ENCODE assay signal across 1 cellular context in genomic region chr15:60038111-60038521, GRCh38.
TF ChIP-seq lines count a peak whose summit lies in the region.

No MANE protein-coding gene starts in this region.

TF ChIP-seq in H1, 55 proteins besides CTCF, POLR2A, EP300 and RAD21:
- TF ChIP-seq SIN3A (conservative IDR thresholded peaks at IDR 0.05 in 1 of 2, IDR thresholded peaks at IDR 0.05 in 1 of 2; ENCODE audit: low read depth in 1 of 2, low read length in 2 of 2) (no peak), BACH1 (IDR thresholded peaks at IDR 0.05; ENCODE audit: low read length) (no peak), HDAC2 (IDR thresholded peaks at IDR 0.05; ENCODE audit: borderline replicate concordance in 1 of 2, low read depth in 2 of 2, low read length in 2 of 2) (no peak), EZH2 (IDR thresholded peaks at IDR 0.05; ENCODE audit: low read depth, low read length, severe bottlenecking) (no peak), CEBPB (IDR thresholded peaks at IDR 0.05; ENCODE audit: low read depth, low read length) (no peak), CBX5 (IDR thresholded peaks at IDR 0.05; ENCODE audit: low read depth, low read length) (no peak), E2F6 (IDR thresholded peaks at IDR 0.05) (no peak), ATF3 (IDR thresholded peaks at IDR 0.05; ENCODE audit: insufficient read depth, low read depth, low read length) (no peak), SIX5 (IDR thresholded peaks at IDR 0.05; ENCODE audit: low read depth, low read length) (no peak), YY1 (IDR thresholded peaks at IDR 0.05; ENCODE audit: low read depth, low read length) (no peak), RXRA (IDR thresholded peaks at IDR 0.05; ENCODE audit: insufficient read depth, low read depth, low read length) (no peak), SP4 (IDR thresholded peaks at IDR 0.05; ENCODE audit: low read length) (no peak), RNF2 (IDR thresholded peaks at IDR 0.05; ENCODE audit: borderline replicate concordance, low read depth, low read length, missing control alignments, poor library complexity, severe bottlenecking) (no peak), ZNF274 (IDR thresholded peaks at IDR 0.05; ENCODE audit: borderline replicate concordance, extremely low read depth, low read length) (no peak), TAF1 (IDR thresholded peaks at IDR 0.05; ENCODE audit: low read depth, low read length) (no peak), KDM4A (IDR thresholded peaks at IDR 0.05; ENCODE audit: low read depth, low read length, severe bottlenecking) (no peak), BCL11A (IDR thresholded peaks at IDR 0.05; ENCODE audit: low read depth in 2 of 2, low read length in 2 of 2) (no peak), CHD1 (IDR thresholded peaks at IDR 0.05; ENCODE audit: low read depth, low read length) (no peak), KDM5A (IDR thresholded peaks at IDR 0.05; ENCODE audit: low read length) (no peak)
- TF ChIP-seq, protein P1, sequence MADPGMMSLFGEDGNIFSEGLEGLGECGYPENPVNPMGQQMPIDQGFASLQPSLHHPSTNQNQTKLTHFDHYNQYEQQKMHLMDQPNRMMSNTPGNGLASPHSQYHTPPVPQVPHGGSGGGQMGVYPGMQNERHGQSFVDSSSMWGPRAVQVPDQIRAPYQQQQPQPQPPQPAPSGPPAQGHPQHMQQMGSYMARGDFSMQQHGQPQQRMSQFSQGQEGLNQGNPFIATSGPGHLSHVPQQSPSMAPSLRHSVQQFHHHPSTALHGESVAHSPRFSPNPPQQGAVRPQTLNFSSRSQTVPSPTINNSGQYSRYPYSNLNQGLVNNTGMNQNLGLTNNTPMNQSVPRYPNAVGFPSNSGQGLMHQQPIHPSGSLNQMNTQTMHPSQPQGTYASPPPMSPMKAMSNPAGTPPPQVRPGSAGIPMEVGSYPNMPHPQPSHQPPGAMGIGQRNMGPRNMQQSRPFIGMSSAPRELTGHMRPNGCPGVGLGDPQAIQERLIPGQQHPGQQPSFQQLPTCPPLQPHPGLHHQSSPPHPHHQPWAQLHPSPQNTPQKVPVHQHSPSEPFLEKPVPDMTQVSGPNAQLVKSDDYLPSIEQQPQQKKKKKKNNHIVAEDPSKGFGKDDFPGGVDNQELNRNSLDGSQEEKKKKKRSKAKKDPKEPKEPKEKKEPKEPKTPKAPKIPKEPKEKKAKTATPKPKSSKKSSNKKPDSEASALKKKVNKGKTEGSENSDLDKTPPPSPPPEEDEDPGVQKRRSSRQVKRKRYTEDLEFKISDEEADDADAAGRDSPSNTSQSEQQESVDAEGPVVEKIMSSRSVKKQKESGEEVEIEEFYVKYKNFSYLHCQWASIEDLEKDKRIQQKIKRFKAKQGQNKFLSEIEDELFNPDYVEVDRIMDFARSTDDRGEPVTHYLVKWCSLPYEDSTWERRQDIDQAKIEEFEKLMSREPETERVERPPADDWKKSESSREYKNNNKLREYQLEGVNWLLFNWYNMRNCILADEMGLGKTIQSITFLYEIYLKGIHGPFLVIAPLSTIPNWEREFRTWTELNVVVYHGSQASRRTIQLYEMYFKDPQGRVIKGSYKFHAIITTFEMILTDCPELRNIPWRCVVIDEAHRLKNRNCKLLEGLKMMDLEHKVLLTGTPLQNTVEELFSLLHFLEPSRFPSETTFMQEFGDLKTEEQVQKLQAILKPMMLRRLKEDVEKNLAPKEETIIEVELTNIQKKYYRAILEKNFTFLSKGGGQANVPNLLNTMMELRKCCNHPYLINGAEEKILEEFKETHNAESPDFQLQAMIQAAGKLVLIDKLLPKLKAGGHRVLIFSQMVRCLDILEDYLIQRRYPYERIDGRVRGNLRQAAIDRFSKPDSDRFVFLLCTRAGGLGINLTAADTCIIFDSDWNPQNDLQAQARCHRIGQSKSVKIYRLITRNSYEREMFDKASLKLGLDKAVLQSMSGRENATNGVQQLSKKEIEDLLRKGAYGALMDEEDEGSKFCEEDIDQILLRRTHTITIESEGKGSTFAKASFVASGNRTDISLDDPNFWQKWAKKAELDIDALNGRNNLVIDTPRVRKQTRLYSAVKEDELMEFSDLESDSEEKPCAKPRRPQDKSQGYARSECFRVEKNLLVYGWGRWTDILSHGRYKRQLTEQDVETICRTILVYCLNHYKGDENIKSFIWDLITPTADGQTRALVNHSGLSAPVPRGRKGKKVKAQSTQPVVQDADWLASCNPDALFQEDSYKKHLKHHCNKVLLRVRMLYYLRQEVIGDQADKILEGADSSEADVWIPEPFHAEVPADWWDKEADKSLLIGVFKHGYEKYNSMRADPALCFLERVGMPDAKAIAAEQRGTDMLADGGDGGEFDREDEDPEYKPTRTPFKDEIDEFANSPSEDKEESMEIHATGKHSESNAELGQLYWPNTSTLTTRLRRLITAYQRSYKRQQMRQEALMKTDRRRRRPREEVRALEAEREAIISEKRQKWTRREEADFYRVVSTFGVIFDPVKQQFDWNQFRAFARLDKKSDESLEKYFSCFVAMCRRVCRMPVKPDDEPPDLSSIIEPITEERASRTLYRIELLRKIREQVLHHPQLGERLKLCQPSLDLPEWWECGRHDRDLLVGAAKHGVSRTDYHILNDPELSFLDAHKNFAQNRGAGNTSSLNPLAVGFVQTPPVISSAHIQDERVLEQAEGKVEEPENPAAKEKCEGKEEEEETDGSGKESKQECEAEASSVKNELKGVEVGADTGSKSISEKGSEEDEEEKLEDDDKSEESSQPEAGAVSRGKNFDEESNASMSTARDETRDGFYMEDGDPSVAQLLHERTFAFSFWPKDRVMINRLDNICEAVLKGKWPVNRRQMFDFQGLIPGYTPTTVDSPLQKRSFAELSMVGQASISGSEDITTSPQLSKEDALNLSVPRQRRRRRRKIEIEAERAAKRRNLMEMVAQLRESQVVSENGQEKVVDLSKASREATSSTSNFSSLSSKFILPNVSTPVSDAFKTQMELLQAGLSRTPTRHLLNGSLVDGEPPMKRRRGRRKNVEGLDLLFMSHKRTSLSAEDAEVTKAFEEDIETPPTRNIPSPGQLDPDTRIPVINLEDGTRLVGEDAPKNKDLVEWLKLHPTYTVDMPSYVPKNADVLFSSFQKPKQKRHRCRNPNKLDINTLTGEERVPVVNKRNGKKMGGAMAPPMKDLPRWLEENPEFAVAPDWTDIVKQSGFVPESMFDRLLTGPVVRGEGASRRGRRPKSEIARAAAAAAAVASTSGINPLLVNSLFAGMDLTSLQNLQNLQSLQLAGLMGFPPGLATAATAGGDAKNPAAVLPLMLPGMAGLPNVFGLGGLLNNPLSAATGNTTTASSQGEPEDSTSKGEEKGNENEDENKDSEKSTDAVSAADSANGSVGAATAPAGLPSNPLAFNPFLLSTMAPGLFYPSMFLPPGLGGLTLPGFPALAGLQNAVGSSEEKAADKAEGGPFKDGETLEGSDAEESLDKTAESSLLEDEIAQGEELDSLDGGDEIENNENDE (IDR thresholded peaks at IDR 0.05; ENCODE audit: insufficient replicate concordance, low read length), result no peak
